ENCODE assay signal across 1 cellular context in the genomic region with DNA sequence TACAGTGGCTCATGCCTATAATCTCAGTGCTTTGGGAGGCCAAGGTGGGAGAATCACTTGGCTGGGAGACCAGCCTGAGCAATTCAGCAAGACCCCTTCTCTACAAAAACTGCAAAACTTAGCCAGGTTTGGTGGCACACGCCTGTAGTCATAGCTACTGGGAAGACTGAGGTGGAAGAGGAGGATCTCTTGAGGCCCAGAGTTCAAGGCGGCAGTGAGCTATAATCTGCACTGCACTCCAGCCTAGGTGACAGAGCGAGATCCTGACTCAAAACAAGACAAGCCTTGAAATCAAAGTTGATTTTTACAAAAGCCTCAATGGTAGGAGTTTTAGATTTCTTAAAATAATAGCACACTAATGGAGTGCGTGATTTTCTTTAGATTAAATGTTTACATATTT.
TF ChIP-seq lines count a peak whose summit lies in the region.

No MANE protein-coding gene starts in this region.

TF ChIP-seq in GM23338, 12 proteins besides CTCF, POLR2A, EP300 and RAD21 (continued from another document):
- TF ChIP-seq, protein P1, sequence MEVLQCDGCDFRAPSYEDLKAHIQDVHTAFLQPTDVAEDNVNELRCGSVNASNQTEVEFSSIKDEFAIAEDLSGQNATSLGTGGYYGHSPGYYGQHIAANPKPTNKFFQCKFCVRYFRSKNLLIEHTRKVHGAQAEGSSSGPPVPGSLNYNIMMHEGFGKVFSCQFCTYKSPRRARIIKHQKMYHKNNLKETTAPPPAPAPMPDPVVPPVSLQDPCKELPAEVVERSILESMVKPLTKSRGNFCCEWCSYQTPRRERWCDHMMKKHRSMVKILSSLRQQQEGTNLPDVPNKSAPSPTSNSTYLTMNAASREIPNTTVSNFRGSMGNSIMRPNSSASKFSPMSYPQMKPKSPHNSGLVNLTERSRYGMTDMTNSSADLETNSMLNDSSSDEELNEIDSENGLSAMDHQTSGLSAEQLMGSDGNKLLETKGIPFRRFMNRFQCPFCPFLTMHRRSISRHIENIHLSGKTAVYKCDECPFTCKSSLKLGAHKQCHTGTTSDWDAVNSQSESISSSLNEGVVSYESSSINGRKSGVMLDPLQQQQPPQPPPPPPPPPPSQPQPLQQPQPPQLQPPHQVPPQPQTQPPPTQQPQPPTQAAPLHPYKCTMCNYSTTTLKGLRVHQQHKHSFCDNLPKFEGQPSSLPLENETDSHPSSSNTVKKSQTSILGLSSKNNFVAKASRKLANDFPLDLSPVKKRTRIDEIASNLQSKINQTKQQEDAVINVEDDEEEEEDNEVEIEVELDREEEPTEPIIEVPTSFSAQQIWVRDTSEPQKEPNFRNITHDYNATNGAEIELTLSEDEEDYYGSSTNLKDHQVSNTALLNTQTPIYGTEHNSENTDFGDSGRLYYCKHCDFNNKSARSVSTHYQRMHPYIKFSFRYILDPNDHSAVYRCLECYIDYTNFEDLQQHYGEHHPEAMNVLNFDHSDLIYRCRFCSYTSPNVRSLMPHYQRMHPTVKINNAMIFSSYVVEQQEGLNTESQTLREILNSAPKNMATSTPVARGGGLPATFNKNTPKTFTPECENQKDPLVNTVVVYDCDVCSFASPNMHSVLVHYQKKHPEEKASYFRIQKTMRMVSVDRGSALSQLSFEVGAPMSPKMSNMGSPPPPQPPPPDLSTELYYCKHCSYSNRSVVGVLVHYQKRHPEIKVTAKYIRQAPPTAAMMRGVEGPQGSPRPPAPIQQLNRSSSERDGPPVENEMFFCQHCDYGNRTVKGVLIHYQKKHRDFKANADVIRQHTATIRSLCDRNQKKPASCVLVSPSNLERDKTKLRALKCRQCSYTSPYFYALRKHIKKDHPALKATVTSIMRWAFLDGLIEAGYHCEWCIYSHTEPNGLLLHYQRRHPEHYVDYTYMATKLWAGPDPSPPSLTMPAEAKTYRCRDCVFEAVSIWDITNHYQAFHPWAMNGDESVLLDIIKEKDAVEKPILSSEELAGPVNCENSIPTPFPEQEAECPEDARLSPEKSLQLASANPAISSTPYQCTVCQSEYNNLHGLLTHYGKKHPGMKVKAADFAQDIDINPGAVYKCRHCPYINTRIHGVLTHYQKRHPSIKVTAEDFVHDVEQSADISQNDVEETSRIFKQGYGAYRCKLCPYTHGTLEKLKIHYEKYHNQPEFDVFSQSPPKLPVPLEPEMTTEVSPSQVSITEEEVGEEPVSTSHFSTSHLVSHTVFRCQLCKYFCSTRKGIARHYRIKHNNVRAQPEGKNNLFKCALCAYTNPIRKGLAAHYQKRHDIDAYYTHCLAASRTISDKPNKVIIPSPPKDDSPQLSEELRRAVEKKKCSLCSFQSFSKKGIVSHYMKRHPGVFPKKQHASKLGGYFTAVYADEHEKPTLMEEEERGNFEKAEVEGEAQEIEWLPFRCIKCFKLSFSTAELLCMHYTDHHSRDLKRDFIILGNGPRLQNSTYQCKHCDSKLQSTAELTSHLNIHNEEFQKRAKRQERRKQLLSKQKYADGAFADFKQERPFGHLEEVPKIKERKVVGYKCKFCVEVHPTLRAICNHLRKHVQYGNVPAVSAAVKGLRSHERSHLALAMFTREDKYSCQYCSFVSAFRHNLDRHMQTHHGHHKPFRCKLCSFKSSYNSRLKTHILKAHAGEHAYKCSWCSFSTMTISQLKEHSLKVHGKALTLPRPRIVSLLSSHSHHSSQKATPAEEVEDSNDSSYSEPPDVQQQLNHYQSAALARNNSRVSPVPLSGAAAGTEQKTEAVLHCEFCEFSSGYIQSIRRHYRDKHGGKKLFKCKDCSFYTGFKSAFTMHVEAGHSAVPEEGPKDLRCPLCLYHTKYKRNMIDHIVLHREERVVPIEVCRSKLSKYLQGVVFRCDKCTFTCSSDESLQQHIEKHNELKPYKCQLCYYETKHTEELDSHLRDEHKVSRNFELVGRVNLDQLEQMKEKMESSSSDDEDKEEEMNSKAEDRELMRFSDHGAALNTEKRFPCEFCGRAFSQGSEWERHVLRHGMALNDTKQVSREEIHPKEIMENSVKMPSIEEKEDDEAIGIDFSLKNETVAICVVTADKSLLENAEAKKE (CRISPR knock-in tag; IDR thresholded peaks at IDR 0.05) = no peak
- TF ChIP-seq, protein P2, sequence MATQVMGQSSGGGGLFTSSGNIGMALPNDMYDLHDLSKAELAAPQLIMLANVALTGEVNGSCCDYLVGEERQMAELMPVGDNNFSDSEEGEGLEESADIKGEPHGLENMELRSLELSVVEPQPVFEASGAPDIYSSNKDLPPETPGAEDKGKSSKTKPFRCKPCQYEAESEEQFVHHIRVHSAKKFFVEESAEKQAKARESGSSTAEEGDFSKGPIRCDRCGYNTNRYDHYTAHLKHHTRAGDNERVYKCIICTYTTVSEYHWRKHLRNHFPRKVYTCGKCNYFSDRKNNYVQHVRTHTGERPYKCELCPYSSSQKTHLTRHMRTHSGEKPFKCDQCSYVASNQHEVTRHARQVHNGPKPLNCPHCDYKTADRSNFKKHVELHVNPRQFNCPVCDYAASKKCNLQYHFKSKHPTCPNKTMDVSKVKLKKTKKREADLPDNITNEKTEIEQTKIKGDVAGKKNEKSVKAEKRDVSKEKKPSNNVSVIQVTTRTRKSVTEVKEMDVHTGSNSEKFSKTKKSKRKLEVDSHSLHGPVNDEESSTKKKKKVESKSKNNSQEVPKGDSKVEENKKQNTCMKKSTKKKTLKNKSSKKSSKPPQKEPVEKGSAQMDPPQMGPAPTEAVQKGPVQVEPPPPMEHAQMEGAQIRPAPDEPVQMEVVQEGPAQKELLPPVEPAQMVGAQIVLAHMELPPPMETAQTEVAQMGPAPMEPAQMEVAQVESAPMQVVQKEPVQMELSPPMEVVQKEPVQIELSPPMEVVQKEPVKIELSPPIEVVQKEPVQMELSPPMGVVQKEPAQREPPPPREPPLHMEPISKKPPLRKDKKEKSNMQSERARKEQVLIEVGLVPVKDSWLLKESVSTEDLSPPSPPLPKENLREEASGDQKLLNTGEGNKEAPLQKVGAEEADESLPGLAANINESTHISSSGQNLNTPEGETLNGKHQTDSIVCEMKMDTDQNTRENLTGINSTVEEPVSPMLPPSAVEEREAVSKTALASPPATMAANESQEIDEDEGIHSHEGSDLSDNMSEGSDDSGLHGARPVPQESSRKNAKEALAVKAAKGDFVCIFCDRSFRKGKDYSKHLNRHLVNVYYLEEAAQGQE (IDR thresholded peaks at IDR 0.05; ENCODE audit: unreplicated experiment) = no peak
- TF ChIP-seq JUNB (IDR thresholded peaks at IDR 0.05; ENCODE audit: unreplicated experiment) = no peak
